8 cellular contexts compared by ENCODE assay signal in genomic region chr15:88256261-88257230, GRCh38. TPM values are rescaled to one million over a fixed set of nuclear protein-coding genes. Genes with fewer than 3 reads are reported as not detected.
DNase-seq lines count a peak whose midpoint lies in the region; ATAC-seq, FAIRE-seq and TF ChIP-seq lines count a peak whose summit lies in the region.

NTRK3 (minus strand) TSS chr15:88256739; CDS start chr15:88256153, 586 bp downstream.

- peaks cover 68% of the 10 kb centered on the region for H3K27me3 Mint-ChIP-seq in activated T-helper 2 cell treated with anti-CD3 and anti-CD28 coated beads, Interferon-gamma antibody, Interleukin-2, Interleukin-4, amounts not matched to agents 10 μg/mL and 5 μg/mL and 100 μg/mL, durations not matched to agents 14 hours and 24 hours and 36 hours (ENCODE audit: low read depth)

- H3K9ac ChIP-seq in iPS-18a (ENCODE audit: low read length) = peak within 1 kb of the TSS; percentile 53
- peak within 1 kb of the TSS in 2 of 3 donors; percentile 51 to 57 for H3K9ac ChIP-seq in skeletal muscle tissue (ENCODE audit: low read depth in 1 of 3, low read length in 3 of 3)

- no peaks in the 10 kb centered on the region for H3K9me3 Mint-ChIP-seq in activated T-helper 2 cell treated with anti-CD3 and anti-CD28 coated beads, Interferon-gamma antibody, Interleukin-2, Interleukin-4, amounts not matched to agents 10 μg/mL and 5 μg/mL and 100 μg/mL, durations not matched to agents 14 hours and 24 hours and 36 hours

- TF ChIP-seq POLR2A in A549 (IDR thresholded peaks at IDR 0.05; ENCODE audit: low read length) = 0 out of 2 replicates have a peak, but pooled peaks have one; percentile 34

- FAIRE-seq in A549 (lab: Jason Lieb, UNC) (no peak), D721Med (lab: Jason Lieb, UNC) (no peak)

- TF ChIP-seq CTCF in A549 (IDR thresholded peaks at IDR 0.05) (no peak), D721Med (IDR thresholded peaks at IDR 0.05; ENCODE audit: insufficient read depth, missing control alignments) (no peak)

- POLR2A ChIA-PET in A549 (lab: Yijun Ruan, JAX) = no interaction called here

- DNase-seq in A549 (ENCODE audit: low read depth in 1 of 2, low spot score in 1 of 2) (peak in 1 of 2 experiments; percentile 49), H4 (ENCODE audit: low spot score) (peak; percentile 18), D721Med (ENCODE audit: insufficient read length, low spot score) (no peak)
- DNase-seq in activated T-helper 2 cell treated with anti-CD3 and anti-CD28 coated beads, Interferon-gamma antibody, Interleukin-2, Interleukin-4, amounts not matched to agents 10 μg/mL and 5 μg/mL and 100 μg/mL, durations not matched to agents 14 hours and 24 hours and 36 hours (ENCODE audit: low spot score) = no peak

- no peaks in the 10 kb centered on the region for H3K36me3 Mint-ChIP-seq in activated T-helper 2 cell treated with anti-CD3 and anti-CD28 coated beads, Interferon-gamma antibody, Interleukin-2, Interleukin-4, amounts not matched to agents 10 μg/mL and 5 μg/mL and 100 μg/mL, durations not matched to agents 14 hours and 24 hours and 36 hours (ENCODE audit: low read depth)

- ATAC-seq in A549 (peak; percentile 45 to 62), GM21825 (IDR thresholded peaks at IDR 0.05; ENCODE audit: unreplicated experiment) (no peak), HG02759 (IDR thresholded peaks at IDR 0.05; ENCODE audit: unreplicated experiment) (no peak)

- H3K4me3 Mint-ChIP-seq in activated T-helper 2 cell treated with anti-CD3 and anti-CD28 coated beads, Interferon-gamma antibody, Interleukin-2, Interleukin-4, amounts not matched to agents 10 μg/mL and 5 μg/mL and 100 μg/mL, durations not matched to agents 14 hours and 24 hours and 36 hours (ENCODE audit: low read depth) = peak within 1 kb of the TSS; percentile 77

- H3K4me1 ChIP-seq in A549 = peaks cover 19% of the 10 kb centered on the region; the same call in 2 of the 3 replicates
- H3K4me1 ChIP-seq in iPS-18a (ENCODE audit: control insufficient read depth, low read depth, low read length) = no peaks in the 10 kb centered on the region
- H3K4me1 ChIP-seq in skeletal muscle tissue (ENCODE audit: control insufficient read depth in 3 of 3, insufficient read depth in 3 of 3, low read length in 3 of 3) = peaks cover 11 to 34% (median 15%) of the 10 kb centered on the region in 3 donors

- peaks cover 12% of the 10 kb centered on the region for H3K4me1 Mint-ChIP-seq in activated T-helper 2 cell treated with anti-CD3 and anti-CD28 coated beads, Interferon-gamma antibody, Interleukin-2, Interleukin-4, amounts not matched to agents 10 μg/mL and 5 μg/mL and 100 μg/mL, durations not matched to agents 14 hours and 24 hours and 36 hours (ENCODE audit: low read depth)

- H3K36me3 ChIP-seq in iPS-18a (ENCODE audit: control insufficient read depth, low read depth, low read length) (no peaks in the 10 kb centered on the region), skeletal muscle tissue (ENCODE audit: control insufficient read depth in 3 of 3, insufficient read depth in 3 of 3, low read length in 3 of 3) (no peaks in the 10 kb centered on the region)

- H3K27ac ChIP-seq in A549 (peak within 1 kb of the TSS; percentile 87 to 92), iPS-18a (ENCODE audit: low read length) (no peak within 1 kb of the TSS), skeletal muscle tissue (ENCODE audit: low read depth, low read length) (no peak within 1 kb of the TSS)

- no peak for TF ChIP-seq RAD21 in A549 (conservative IDR thresholded peaks at IDR 0.05 in 1 of 2, IDR thresholded peaks at IDR 0.05 in 1 of 2)

- peak within 1 kb of the TSS; percentile 81 for H3K4me3 ChIP-seq in A549
- H3K4me3 ChIP-seq in iPS-18a (ENCODE audit: low read length) = peak within 1 kb of the TSS; percentile 90
- H3K4me3 ChIP-seq in skeletal muscle tissue (ENCODE audit: low read length in 3 of 3) = peak within 1 kb of the TSS; percentile 67 to 77 (median 70)

- peak within 1 kb of the TSS; percentile 97 for H3K4me2 ChIP-seq in A549

- WGBS in A549 (ENCODE audit: missing lambda C conversion rate) = 3% methylated on average over 57 of the region's 95 CpGs

- no peak for TF ChIP-seq EP300 in A549 (IDR thresholded peaks at IDR 0.05)

- CTCF ChIA-PET in A549 (lab: Yijun Ruan, JAX) = interaction anchor here (0.6 to 15.0 kb wide), 4 partner anchors 9 to 195 kb away, joined by 3 to 201 read pairs (median 6); no protein-coding TSS in a partner anchor

- no peak within 1 kb of the TSS for H3K27ac Mint-ChIP-seq in activated T-helper 2 cell treated with anti-CD3 and anti-CD28 coated beads, Interferon-gamma antibody, Interleukin-2, Interleukin-4, amounts not matched to agents 10 μg/mL and 5 μg/mL and 100 μg/mL, durations not matched to agents 14 hours and 24 hours and 36 hours

- intact Hi-C loops in activated T-helper 2 cell treated with anti-CD3 and anti-CD28 coated beads, Interferon-gamma antibody, Interleukin-2, Interleukin-4, amounts not matched to agents 10 μg/mL and 5 μg/mL and 100 μg/mL, durations not matched to agents 14 hours and 24 hours and 36 hours (cut with micrococcal nuclease) = no loop called here

- H3K27me3 ChIP-seq in iPS-18a (ENCODE audit: control insufficient read depth, insufficient read depth, low read length) (peaks cover 43% of the 10 kb centered on the region), skeletal muscle tissue (ENCODE audit: control insufficient read depth in 3 of 3, insufficient read depth in 3 of 3, low read length in 3 of 3) (peaks cover 46 to 66% (median 48%) of the 10 kb centered on the region in 3 donors)

- H3K9me3 ChIP-seq in A549 (no peaks in the 10 kb centered on the region), iPS-18a (ENCODE audit: control insufficient read depth, low read depth, low read length) (no peaks in the 10 kb centered on the region), skeletal muscle tissue (ENCODE audit: control insufficient read depth in 3 of 3, low read length in 3 of 3) (no peaks in the 10 kb centered on the region)

TF ChIP-seq in A549, 52 proteins besides CTCF, POLR2A, EP300 and RAD21:
- TF ChIP-seq JUN (IDR thresholded peaks at IDR 0.05) = peak in 1 of 2 experiments; percentile 16; a peak in 2 of 5 replicates
- no peak for TF ChIP-seq BHLHE40 (IDR thresholded peaks at IDR 0.05; ENCODE audit: low read depth, low read length)
- no peak for TF ChIP-seq MYC (IDR thresholded peaks at IDR 0.05; ENCODE audit: borderline replicate concordance, low read length)
- TF ChIP-seq ZFP36 (IDR thresholded peaks at IDR 0.05; ENCODE audit: borderline replicate concordance, partially characterized antibody) = no peak
- TF ChIP-seq CEBPB (IDR thresholded peaks at IDR 0.05) = 0 out of 4 replicates have a peak, but pooled peaks of 1 of the 2 experiments have one; percentile 9

RNA-seq across cellular contexts. Expression of gene NTRK3, which starts in this region (rescaled TPM):
- 55.2 and 86.5 TPM in 2 replicates for polyA plus RNA-seq in A549 (2011; rRNA removed)
- polyA plus RNA-seq in A549 (2012; cell fraction: cytosol; rRNA removed) = 48.2 and 56.5 TPM in 2 replicates
- polyA plus RNA-seq in A549 (2012; cell fraction: nucleus; rRNA removed) = 111 and 135 TPM in 2 replicates
- 50.3 to 60.8 TPM (median 55.0 TPM) in 3 replicates for polyA plus RNA-seq in A549 (2017; fragmentation: RNase III; extraction: RNeasy Plus Mini Kit Qiagen cat#74134 plus additional on column Dnase treatment)
- 242 and 247 TPM in 2 replicates for polyA minus RNA-seq in A549 (2011; rRNA and poly(A)+ RNA removed)
- total RNA-seq in H4 (2014; rRNA removed; shearing (Covaris generic)) = 0.04 TPM in 1 of 2 replicates, not detected in the other
- 0.51 and 0.73 TPM in 2 replicates for total RNA-seq in activated T-helper 2 cell treated with anti-CD3 and anti-CD28 coated beads, Interferon-gamma antibody, Interleukin-2, Interleukin-4, amounts not matched to agents 10 μg/mL and 5 μg/mL and 100 μg/mL, durations not matched to agents 14 hours and 24 hours and 36 hours
- 6.8 TPM for total RNA-seq in skeletal muscle tissue

Comparison
In these comparisons a context has a peak if more than half of its experiments do, and no peak if none do; other contexts are left out.
1. Peak in DNase-seq in H4; RNA of the gene not detected or under 1 TPM.
2. ATAC-seq: peak in A549 (2 of 2); none in GM21825 (single experiment) and HG02759 (single experiment).
3. H3K27ac ChIP-seq: peak in A549 (2 of 2); none in iPS-18a (single experiment) and skeletal muscle tissue (single experiment).
4. Peak in every context shown above with its lines, with median percentiles within 50 percentile points of each other: H3K4me3 ChIP-seq.